9 cellular contexts compared by ENCODE assay signal in genomic region chr2:45168731-45169338, GRCh38.
DNase-seq lines count a peak whose midpoint lies in the region; ATAC-seq and TF ChIP-seq lines count a peak whose summit lies in the region.
"Had no signal": no experiment of that assay in that cellular context is flagged by ENCODE, and none has a peak within 500 bp of the region (broad histone marks: within the 10 kb centered on the region; RNA-seq: fewer than 3 reads in every experiment).

No MANE protein-coding gene starts in this region.

- ATAC-seq in GM18870 (IDR thresholded peaks at IDR 0.05; ENCODE audit: unreplicated experiment), result no peak

- H3K9me3 Mint-ChIP-seq in activated naive CD4-positive, alpha-beta T cell treated with anti-CD3 and anti-CD28 coated beads, Interleukin-2, amount 10 ng/mL, durations not matched to agents 7 days and 5 days, result no peaks in the 10 kb centered on the region
- H3K9me3 Mint-ChIP-seq in osteocyte (ENCODE audit: unreplicated experiment), result no peaks in the 10 kb centered on the region
- H3K9me3 Mint-ChIP-seq: central memory CD8-positive, alpha-beta T cell had no signal

- CTCF ChIA-PET in activated naive CD4-positive, alpha-beta T cell treated with anti-CD3 and anti-CD28 coated beads, Interleukin-2, amount 10 ng/mL, durations not matched to agents 7 days and 5 days (lab: Charles Lee), result no interaction called here

- TF ChIP-seq EP300 in esophagus muscularis mucosa (IDR thresholded peaks at IDR 0.05), result no peak

- H3K4me3 Mint-ChIP-seq in activated naive CD4-positive, alpha-beta T cell treated with anti-CD3 and anti-CD28 coated beads, Interleukin-2, amount 10 ng/mL, durations not matched to agents 7 days and 5 days, result peak overlapping the region; percentile 31
- H3K4me3 Mint-ChIP-seq in osteocyte (ENCODE audit: unreplicated experiment), result peak overlapping the region; percentile 84
- H3K4me3 Mint-ChIP-seq: central memory CD8-positive, alpha-beta T cell had no signal

- peaks cover 6% of the 10 kb centered on the region for H3K4me1 Mint-ChIP-seq in activated naive CD4-positive, alpha-beta T cell treated with anti-CD3 and anti-CD28 coated beads, Interleukin-2, amount 10 ng/mL, durations not matched to agents 7 days and 5 days
- peaks cover 48% of the 10 kb centered on the region for H3K4me1 Mint-ChIP-seq in osteocyte (ENCODE audit: unreplicated experiment)
- H3K4me1 Mint-ChIP-seq: central memory CD8-positive, alpha-beta T cell had no signal

- no peak for TF ChIP-seq CTCF in Peyer's patch (IDR thresholded peaks at IDR 0.05)
- no peak for TF ChIP-seq CTCF in esophagus muscularis mucosa (IDR thresholded peaks at IDR 0.05)
- no peak for TF ChIP-seq CTCF in osteocyte (IDR thresholded peaks at IDR 0.05)

- intact Hi-C loops in esophagus muscularis mucosa (cut with DNase I), result no loop called here

- no peaks in the 10 kb centered on the region for H3K36me3 Mint-ChIP-seq in activated naive CD4-positive, alpha-beta T cell treated with anti-CD3 and anti-CD28 coated beads, Interleukin-2, amount 10 ng/mL, durations not matched to agents 7 days and 5 days
- no peaks in the 10 kb centered on the region for H3K36me3 Mint-ChIP-seq in osteocyte (ENCODE audit: unreplicated experiment)

- H3K36me3 ChIP-seq in Peyer's patch, result no peaks in the 10 kb centered on the region
- H3K36me3 ChIP-seq in esophagus muscularis mucosa, result no peaks in the 10 kb centered on the region

- DNase-seq in activated naive CD4-positive, alpha-beta T cell treated with anti-CD3 and anti-CD28 coated beads, Interleukin-2, amount 10 ng/mL, durations not matched to agents 7 days and 5 days, result no peak
- DNase-seq in activated naive CD4-positive, alpha-beta T cell treated with Interleukin-2 at 50 U/mL for 16 hours, result no peak
- DNase-seq in Peyer's patch, result no peak
- no peak for DNase-seq in esophagus muscularis mucosa (ENCODE audit: extremely low spot score)
- no peak for DNase-seq in osteocyte (ENCODE audit: extremely low spot score, unreplicated experiment)
- DNase-seq in pons (ENCODE audit: low spot score), result no peak
- DNase-seq in NCI-H2107 treated with DMSO at 0.1 percent for 48 hours (lab: John Stamatoyannopoulos, UW; ENCODE audit: unreplicated experiment), result no peak

- no peak overlapping the region for H3K27ac ChIP-seq in Peyer's patch
- peak overlapping the region in 2 of 4 donors; percentile 42 to 45 for H3K27ac ChIP-seq in esophagus muscularis mucosa (replicated peaks in 1 of 4)

- H3K9me3 ChIP-seq in Peyer's patch, result no peaks in the 10 kb centered on the region
- no peaks in the 10 kb centered on the region for H3K9me3 ChIP-seq in esophagus muscularis mucosa

- H3K27me3 Mint-ChIP-seq in activated naive CD4-positive, alpha-beta T cell treated with anti-CD3 and anti-CD28 coated beads, Interleukin-2, amount 10 ng/mL, durations not matched to agents 7 days and 5 days, result peaks cover 62% of the 10 kb centered on the region
- H3K27me3 Mint-ChIP-seq in osteocyte (ENCODE audit: unreplicated experiment), result peaks cover 4% of the 10 kb centered on the region

- H3K27me3 ChIP-seq in Peyer's patch (peaks cover 0 to 25% of the 10 kb centered on the region in 2 donors), esophagus muscularis mucosa (peaks cover 0 to 72% (median 39%) of the 10 kb centered on the region in 4 donors)

- H3K4me1 ChIP-seq in Peyer's patch (peaks cover 0 to 23% (median 5%) of the 10 kb centered on the region in 4 donors), esophagus muscularis mucosa (peaks cover 19 to 28% (median 20%) of the 10 kb centered on the region in 4 donors)

- H3K27ac Mint-ChIP-seq in activated naive CD4-positive, alpha-beta T cell treated with anti-CD3 and anti-CD28 coated beads, Interleukin-2, amount 10 ng/mL, durations not matched to agents 7 days and 5 days, result no peak overlapping the region
- H3K27ac Mint-ChIP-seq in osteocyte (ENCODE audit: unreplicated experiment), result peak overlapping the region; percentile 91

- H3K4me3 ChIP-seq in Peyer's patch (peak overlapping the region in 3 of 4 donors; percentile 22 to 46 (median 41)), esophagus muscularis mucosa (peak overlapping the region; percentile 45 to 55 (median 48))

- no peak for TF ChIP-seq POLR2A in Peyer's patch (IDR thresholded peaks at IDR 0.05)
- no peak for TF ChIP-seq POLR2A in esophagus muscularis mucosa (IDR thresholded peaks at IDR 0.05; ENCODE audit: low read depth)

- 4% methylated on average over 36 of the region's 70 CpGs for WGBS in esophagus muscularis mucosa
